In genomic region chr22:50184541-50185383, GRCh38 we compare ENCODE assay signal across 8 cellular contexts. TPM values are rescaled to one million over a fixed set of nuclear protein-coding genes. Genes with fewer than 3 reads are reported as not detected.
DNase-seq lines count a peak whose midpoint lies in the region; ATAC-seq, FAIRE-seq and TF ChIP-seq lines count a peak whose summit lies in the region.

No MANE protein-coding gene starts in this region.

- BruUV-seq in endothelial cell of umbilical vein (replicated peaks; lab: Mats Ljungman, UMichigan): no TSS peak

- H3K79me2 ChIP-seq in OCI-LY1 (ENCODE audit: insufficient read depth, low read length): peaks cover 5% of the 10 kb centered on the region; the same call in 1 of the 2 replicates
- H3K79me2 ChIP-seq in endothelial cell of umbilical vein (ENCODE audit: control insufficient read depth, insufficient read depth, low read length): peaks cover 36% of the 10 kb centered on the region
- H3K79me2 ChIP-seq in osteoblast (ENCODE audit: insufficient read depth, low read length): peaks cover 30% of the 10 kb centered on the region

- no peak for TF ChIP-seq CTCF in CD4-positive, alpha-beta T cell (IDR thresholded peaks at IDR 0.05)
- TF ChIP-seq CTCF in OCI-LY1 (IDR thresholded peaks at IDR 0.05; ENCODE audit: low read length) (no peak), endothelial cell of umbilical vein (IDR thresholded peaks at IDR 0.05; ENCODE audit: extremely low read depth in 1 of 2, insufficient read depth in 1 of 2, low read depth in 1 of 2, low read length in 2 of 2) (peak in 1 of 2 donors; percentile 2), osteoblast (IDR thresholded peaks at IDR 0.05; ENCODE audit: extremely low read depth, low read depth, low read length) (no peak)

- no peak for ATAC-seq in CD4-positive, alpha-beta T cell (ENCODE audit: poor library complexity)

- peaks cover 4% of the 10 kb centered on the region for H3K36me3 Mint-ChIP-seq in CD4-positive, alpha-beta T cell (ENCODE audit: low read depth)

- H3K9ac ChIP-seq in OCI-LY1 (ENCODE audit: low read length) (peak overlapping the region; percentile 92), endothelial cell of umbilical vein (replicated peaks; ENCODE audit: extremely low read depth, insufficient read depth, low read length) (peak overlapping the region; percentile 45)

- peaks cover 9% of the 10 kb centered on the region for H3K27me3 Mint-ChIP-seq in CD4-positive, alpha-beta T cell

- CTCF ChIA-PET in CD4-positive, alpha-beta T cell (lab: Charles Lee): interaction anchor here (0.8 kb wide), 1 partner anchor 17 kb away, joined by 3 read pairs; no protein-coding TSS in a partner anchor
- CTCF ChIA-PET in endothelial cell of umbilical vein (lab: Charles Lee): interaction anchor here (1.2 kb wide), 2 partner anchors 36 to 154 kb away, joined by 5 to 6 read pairs; no protein-coding TSS in a partner anchor

- no peaks in the 10 kb centered on the region for H3K9me3 Mint-ChIP-seq in CD4-positive, alpha-beta T cell

- no peaks in the 10 kb centered on the region for H3K27me3 ChIP-seq in CD4-positive, alpha-beta T cell (ENCODE audit: control insufficient read depth, insufficient read depth, low read length)
- H3K27me3 ChIP-seq in OCI-LY1 (ENCODE audit: insufficient read depth, low read length) (peaks cover 4% of the 10 kb centered on the region; the same call in 1 of the 2 replicates), endothelial cell of umbilical vein (ENCODE audit: control insufficient read depth in 2 of 2, insufficient read depth in 2 of 2, low read length in 2 of 2) (no peaks in the 10 kb centered on the region), osteoblast (ENCODE audit: insufficient read depth, low read length) (no peaks in the 10 kb centered on the region)

- H3K27ac ChIP-seq in CD4-positive, alpha-beta T cell (ENCODE audit: low read depth, low read length): no peak overlapping the region
- H3K27ac ChIP-seq in OCI-LY1 (ENCODE audit: low read depth, low read length, poor library complexity, severe bottlenecking) (no peak overlapping the region), endothelial cell of umbilical vein (ENCODE audit: insufficient read depth, low read depth, low read length) (peak overlapping the region; percentile 10), osteoblast (ENCODE audit: low read depth, low read length) (peak overlapping the region; percentile 50)

- H3K4me1 Mint-ChIP-seq in CD4-positive, alpha-beta T cell (ENCODE audit: low read depth): peaks cover 21% of the 10 kb centered on the region

- intact Hi-C loops in CD4-positive, alpha-beta T cell (cut with DNase I, micrococcal nuclease): loop anchor here in 1 of 2 experiments (2.0 to 5.0 kb wide), 3 partner anchors 18 to 267 kb away; partner anchors contain the start of genes ALG12 and CRELD2
- intact Hi-C loops in endothelial cell of umbilical vein (cut with micrococcal nuclease): no loop called here

- H2AFZ ChIP-seq in OCI-LY1 (ENCODE audit: low read length) (no peak overlapping the region), endothelial cell of umbilical vein (ENCODE audit: low read depth, low read length) (peak overlapping the region; percentile 92), osteoblast (ENCODE audit: low read length) (peak overlapping the region; percentile 93)

- no peaks in the 10 kb centered on the region for H3K9me3 ChIP-seq in CD4-positive, alpha-beta T cell (ENCODE audit: control insufficient read depth, low read length)
- H3K9me3 ChIP-seq in OCI-LY1 (ENCODE audit: low read length) (no peaks in the 10 kb centered on the region), endothelial cell of umbilical vein (replicated peaks; ENCODE audit: control insufficient read depth, insufficient read depth, low read length) (no peaks in the 10 kb centered on the region), osteoblast (ENCODE audit: low read depth, low read length) (no peaks in the 10 kb centered on the region)

- no peaks in the 10 kb centered on the region for H3K9me2 ChIP-seq in OCI-LY1 (ENCODE audit: low read depth, low read length)

- peak overlapping the region; percentile 47 for H3K27ac Mint-ChIP-seq in CD4-positive, alpha-beta T cell

- peak overlapping the region; percentile 99 for H3K4me2 ChIP-seq in OCI-LY1 (ENCODE audit: low read length)
- peak overlapping the region; percentile 50 for H3K4me2 ChIP-seq in endothelial cell of umbilical vein (ENCODE audit: insufficient read depth, low read length)
- H3K4me2 ChIP-seq in osteoblast (ENCODE audit: insufficient read depth, low read length): peak overlapping the region; percentile 92

- H3K36me3 ChIP-seq in OCI-LY1 (ENCODE audit: insufficient read depth, low read length): peaks cover 15% of the 10 kb centered on the region; the same call in 1 of the 2 replicates
- no peaks in the 10 kb centered on the region for H3K36me3 ChIP-seq in endothelial cell of umbilical vein (ENCODE audit: control insufficient read depth in 2 of 2, extremely low read depth in 1 of 2, insufficient read depth in 2 of 2, low read length in 2 of 2)
- H3K36me3 ChIP-seq in osteoblast (ENCODE audit: insufficient read depth, low read length): peaks cover 6% of the 10 kb centered on the region

- H4K20me1 ChIP-seq in OCI-LY1 (ENCODE audit: insufficient read depth, low read length) (no peaks in the 10 kb centered on the region), endothelial cell of umbilical vein (replicated peaks; ENCODE audit: control insufficient read depth, extremely low read depth, insufficient read depth, low read length) (no peaks in the 10 kb centered on the region), osteoblast (ENCODE audit: insufficient read depth, low read length) (peaks cover 16% of the 10 kb centered on the region)

- POLR2A ChIA-PET in CD4-positive, alpha-beta T cell (lab: Charles Lee): interaction anchor here (0.5 kb wide), 1 partner anchor 415 kb away, joined by 3 read pairs; no protein-coding TSS in a partner anchor
- POLR2A ChIA-PET in endothelial cell of umbilical vein (lab: Charles Lee): no interaction called here

- H3F3A ChIP-seq in OCI-LY1 (ENCODE audit: insufficient read depth, low read length): 0 out of 2 replicates have a peak, but pooled peaks cover 9% of the 10 kb centered on the region

- H3K9me1 ChIP-seq in endothelial cell of umbilical vein (replicated peaks; ENCODE audit: control insufficient read depth, extremely low read depth, insufficient read depth, low read length): no peaks in the 10 kb centered on the region

- dilution Hi-C loops in endothelial cell of umbilical vein (cut with MboI; ENCODE audit: extremely low pct_ligation_motif_present, low sequenced_read_pairs): no loop called here

- peaks cover 49% of the 10 kb centered on the region for H3K4me1 ChIP-seq in OCI-LY1 (ENCODE audit: insufficient read depth, low read length, severe bottlenecking)
- H3K4me1 ChIP-seq in endothelial cell of umbilical vein (ENCODE audit: control insufficient read depth, extremely low read depth, insufficient read depth, low read length): peaks cover 23% of the 10 kb centered on the region
- peaks cover 4% of the 10 kb centered on the region for H3K4me1 ChIP-seq in osteoblast (ENCODE audit: insufficient read depth, low read length)

- DNase-seq in CD4-positive, alpha-beta T cell: no peak
- DNase-seq in endothelial cell of umbilical vein (ENCODE audit: low read depth, low spot score) (no peak), osteoblast (ENCODE audit: insufficient read length, low spot score, missing footprints) (no peak), HCEC 1CT (no peak), NCI-H524 treated with DMSO at 0.1 percent for 48 hours (lab: John Stamatoyannopoulos, UW) (no peak), nucleus accumbens (lab: John Stamatoyannopoulos, UW) (no peak)
- no peak for DNase-seq in activated CD4-positive, CD25-positive, alpha-beta regulatory T cell treated with anti-CD3 and anti-CD28 coated beads, Interleukin-2, amount 50 U/mL, for 72 hours

- no peak for FAIRE-seq in endothelial cell of umbilical vein (lab: Jason Lieb, UNC)

- H3K4me3 ChIP-seq in OCI-LY1 (ENCODE audit: low read depth, low read length, poor library complexity, severe bottlenecking) (peak overlapping the region; percentile 80), endothelial cell of umbilical vein (replicated peaks in 1 of 3; ENCODE audit: insufficient read depth in 1 of 3, low read depth in 1 of 3, low read length in 3 of 3) (peak overlapping the region in 2 of 3 experiments; percentile 16 to 40), osteoblast (ENCODE audit: insufficient read depth, low read length) (peak overlapping the region; percentile 77)

- peak overlapping the region; percentile 89 for H3K4me3 Mint-ChIP-seq in CD4-positive, alpha-beta T cell

- TF ChIP-seq POLR2A in endothelial cell of umbilical vein (IDR thresholded peaks at IDR 0.05; ENCODE audit: low read depth, low read length): peak; percentile 25

RNA-seq across cellular contexts. Expression of gene TRABD, which starts 1.0 kb away (rescaled TPM):
- total RNA-seq in CD4-positive, alpha-beta T cell: 100 to 1,000 TPM; 184 to 193 TPM
- total RNA-seq in endothelial cell of umbilical vein (46.8 and 48.9 TPM in 2 replicates), osteoblast (13.6 and 13.8 TPM in 2 replicates)
- 48.4 and 58.2 TPM in 2 replicates for polyA plus RNA-seq in endothelial cell of umbilical vein
- 30.5 and 40.0 TPM in 2 replicates for polyA plus RNA-seq in endothelial cell of umbilical vein (2011; cell fraction: cytosol; rRNA removed)
- 153 and 173 TPM in 2 replicates for polyA plus RNA-seq in endothelial cell of umbilical vein (2011; cell fraction: nucleus; rRNA removed)
- 33.6 and 37.7 TPM in 2 replicates for polyA plus RNA-seq in endothelial cell of umbilical vein (2012)
- polyA minus RNA-seq in endothelial cell of umbilical vein: 18.8 and 26.1 TPM in 2 replicates
- 23.2 TPM for polyA minus RNA-seq in endothelial cell of umbilical vein (2011; cell fraction: cytosol; rRNA and poly(A)+ RNA removed)
- polyA minus RNA-seq in endothelial cell of umbilical vein (2011; cell fraction: nucleus; rRNA and poly(A)+ RNA removed): 18.4 and 27.3 TPM in 2 replicates

RNA-seq across cellular contexts. Expression of gene PANX2, which starts 14.2 kb away (rescaled TPM):
- total RNA-seq in CD4-positive, alpha-beta T cell: under 1 TPM; 0.11 to 0.16 TPM
- 5.1 and 5.2 TPM in 2 replicates for total RNA-seq in endothelial cell of umbilical vein
- polyA plus RNA-seq in endothelial cell of umbilical vein: 2.5 and 3.1 TPM in 2 replicates
- polyA plus RNA-seq in endothelial cell of umbilical vein (2011; cell fraction: cytosol; rRNA removed): 1.2 and 2.2 TPM in 2 replicates
- polyA plus RNA-seq in endothelial cell of umbilical vein (2011; cell fraction: nucleus; rRNA removed): 4.7 and 4.9 TPM in 2 replicates
- 3.2 and 3.4 TPM in 2 replicates for polyA plus RNA-seq in endothelial cell of umbilical vein (2012)
- 1.1 and 1.6 TPM in 2 replicates for polyA minus RNA-seq in endothelial cell of umbilical vein
- 1.3 TPM for polyA minus RNA-seq in endothelial cell of umbilical vein (2011; cell fraction: cytosol; rRNA and poly(A)+ RNA removed)
- polyA minus RNA-seq in endothelial cell of umbilical vein (2011; cell fraction: nucleus; rRNA and poly(A)+ RNA removed): 1.1 and 2.5 TPM in 2 replicates
- under 0.01 and 0.29 TPM in 2 replicates for total RNA-seq in osteoblast

RNA-seq across cellular contexts. Expression of gene SELENOO, which starts 16.0 kb away (rescaled TPM):
- 10 to 100 TPM; 26.0 to 26.1 TPM for total RNA-seq in CD4-positive, alpha-beta T cell
- 24.1 and 28.0 TPM in 2 replicates for total RNA-seq in endothelial cell of umbilical vein
- polyA plus RNA-seq in endothelial cell of umbilical vein: 37.5 and 45.8 TPM in 2 replicates
- polyA plus RNA-seq in endothelial cell of umbilical vein (2011; cell fraction: cytosol; rRNA removed): 17.7 and 23.1 TPM in 2 replicates
- polyA plus RNA-seq in endothelial cell of umbilical vein (2011; cell fraction: nucleus; rRNA removed): 82.2 and 94.2 TPM in 2 replicates
- 13.8 and 16.8 TPM in 2 replicates for polyA plus RNA-seq in endothelial cell of umbilical vein (2012)
- polyA minus RNA-seq in endothelial cell of umbilical vein: 11.1 and 16.1 TPM in 2 replicates
- polyA minus RNA-seq in endothelial cell of umbilical vein (2011; cell fraction: cytosol; rRNA and poly(A)+ RNA removed): 9.7 TPM
- 11.9 and 16.8 TPM in 2 replicates for polyA minus RNA-seq in endothelial cell of umbilical vein (2011; cell fraction: nucleus; rRNA and poly(A)+ RNA removed)
- total RNA-seq in osteoblast: 13.0 and 15.6 TPM in 2 replicates

Comparison
In these comparisons a context has a peak if more than half of its experiments do, and no peak if none do; other contexts are left out.
1. H3K27ac ChIP-seq: peak in endothelial cell of umbilical vein (single experiment) and osteoblast (single experiment); none in CD4-positive, alpha-beta T cell (single experiment) and OCI-LY1 (single experiment).
2. H3K4me3 ChIP-seq: peak in every context shown above with its lines; median percentile 80 in OCI-LY1; 77 in osteoblast; 28 in endothelial cell of umbilical vein.
3. Peak in every context shown above with its lines, with median percentiles within 50 percentile points of each other: H3K4me2 ChIP-seq.